In the genomic region with DNA sequence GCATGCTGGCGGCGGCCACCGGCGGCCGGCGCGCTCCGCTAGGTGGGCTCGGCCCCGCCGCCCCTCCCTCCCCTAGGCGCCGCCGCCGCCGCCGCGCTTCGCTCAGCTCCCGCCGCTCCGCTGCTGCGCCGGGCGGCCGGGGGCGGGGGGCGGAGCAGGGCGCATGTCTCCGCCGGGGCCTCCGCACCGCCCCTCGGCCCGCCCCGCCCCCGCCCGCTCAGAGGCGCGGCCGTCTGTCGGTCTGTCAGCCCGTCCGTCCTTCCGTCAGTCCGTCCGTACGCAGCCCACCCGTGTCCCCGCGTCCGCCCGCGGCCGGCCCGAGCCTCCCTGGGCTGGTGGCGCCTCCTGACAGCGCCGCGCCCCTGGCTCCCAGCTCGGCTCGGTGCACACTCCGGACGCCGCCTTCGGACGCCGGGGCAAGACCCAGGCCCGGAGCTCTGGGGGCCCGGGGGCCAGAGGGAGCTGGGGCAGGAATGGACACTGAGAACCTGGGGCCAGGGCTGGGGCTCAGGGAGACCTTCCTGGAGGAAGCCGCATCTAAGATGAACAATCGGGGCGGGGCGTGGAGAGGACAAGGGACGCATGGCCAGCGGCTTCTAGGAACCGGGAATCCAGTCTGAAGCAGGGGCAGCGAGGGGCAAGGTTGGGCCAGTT, we compare ENCODE assay signal across 8 cellular contexts. TPM values are rescaled to one million over a fixed set of nuclear protein-coding genes. Genes with fewer than 3 reads are reported as not detected.
DNase-seq lines count a peak whose midpoint lies in the region; ATAC-seq and TF ChIP-seq lines count a peak whose summit lies in the region.

A gene (minus strand): TSS at position 138 of the 654 bp plus-strand sequence. CDS start 6,193 bp downstream, outside the sequence.

- ATAC-seq in HG02852 (IDR thresholded peaks at IDR 0.05; ENCODE audit: unreplicated experiment) = peak; percentile 56
- peak; percentile 68 for ATAC-seq in left lobe of liver
- no peak for ATAC-seq in HG03025 (IDR thresholded peaks at IDR 0.05; ENCODE audit: low FRiP score, unreplicated experiment)
- no peak for ATAC-seq in HG03175 (IDR thresholded peaks at IDR 0.05; ENCODE audit: unreplicated experiment)

- H3K27ac Mint-ChIP-seq in CD8-positive, alpha-beta memory T cell = no peak within 1 kb of the TSS
- H3K27ac Mint-ChIP-seq in MCF 10A (ENCODE audit: low read depth, unreplicated experiment) = no peak within 1 kb of the TSS

- H3K27ac ChIP-seq in CD8-positive, alpha-beta memory T cell (ENCODE audit: low read depth, low read length) = no peak within 1 kb of the TSS

- peak within 1 kb of the TSS; percentile 19 for H3K4me3 ChIP-seq in CD8-positive, alpha-beta memory T cell (ENCODE audit: low read length)

- H3K36me3 Mint-ChIP-seq in CD8-positive, alpha-beta memory T cell = no peaks in the 10 kb centered on the region
- peaks cover 9% of the 10 kb centered on the region for H3K36me3 Mint-ChIP-seq in MCF 10A (ENCODE audit: insufficient read depth, unreplicated experiment)

- CTCF ChIA-PET in CD8-positive, alpha-beta memory T cell (lab: Charles Lee) = interaction anchor here (0.5 to 1.4 kb wide), 2 partner anchors 14 to 18 kb away, joined by 3 read pairs; no protein-coding TSS in a partner anchor
- CTCF ChIA-PET in MCF 10A (lab: Yijun Ruan, JAX) = no interaction called here

- DNase-seq in CD8-positive, alpha-beta memory T cell = peak in 3 of 5 donors; percentile 24 to 30 (median 29)
- DNase-seq in T-helper 2 cell (peak in 3 of 5 experiments; percentile 19 to 55 (median 25)), MCF 10A (ENCODE audit: unreplicated experiment) (peak; percentile 59), left lobe of liver (ENCODE audit: low spot score) (peak; percentile 71)
- peak; percentile 15 to 62 (median 31) for DNase-seq in stimulated activated CD4-positive, alpha-beta T cell treated with anti-CD3 and anti-CD28 coated beads, TNF-alpha, amount 100 ng/mL, for 24 hours (ENCODE audit: low read depth in 3 of 3)

- POLR2A ChIA-PET in CD8-positive, alpha-beta memory T cell (lab: Charles Lee) = interaction anchor here (0.6 kb wide), 1 partner anchor 524 kb away, joined by 3 read pairs; a partner anchor contains a TSS
- POLR2A ChIA-PET in MCF 10A (lab: Yijun Ruan, JAX) = interaction anchor here (0.5 kb wide), 1 partner anchor 131 kb away, joined by 3 read pairs; no protein-coding TSS in a partner anchor

- intact Hi-C loops in MCF 10A (cut with micrococcal nuclease) = no loop called here

- peaks cover 6% of the 10 kb centered on the region for H3K27me3 ChIP-seq in CD8-positive, alpha-beta memory T cell (ENCODE audit: insufficient read depth, low read length, poor library complexity, severe bottlenecking)

- no peaks in the 10 kb centered on the region for H3K36me3 ChIP-seq in CD8-positive, alpha-beta memory T cell (ENCODE audit: insufficient read depth, low read length)

- peak within 1 kb of the TSS; percentile 64 to 86 (median 74) for H3K4me3 Mint-ChIP-seq in CD8-positive, alpha-beta memory T cell
- peak within 1 kb of the TSS; percentile 63 for H3K4me3 Mint-ChIP-seq in MCF 10A (ENCODE audit: unreplicated experiment)

- no TSS peak for BruUV-seq in MCF 10A (replicated peaks; lab: Mats Ljungman, UMichigan)

- H3K4me1 ChIP-seq in CD8-positive, alpha-beta memory T cell (ENCODE audit: insufficient read depth, low read length) = peaks cover 4% of the 10 kb centered on the region

- H3K9me3 ChIP-seq in CD8-positive, alpha-beta memory T cell (ENCODE audit: low read length) = no peaks in the 10 kb centered on the region

- peaks cover 0 to 6% (median 0%) of the 10 kb centered on the region in 3 donors for H3K4me1 Mint-ChIP-seq in CD8-positive, alpha-beta memory T cell
- H3K4me1 Mint-ChIP-seq in MCF 10A (ENCODE audit: insufficient read depth, unreplicated experiment) = peaks cover 12% of the 10 kb centered on the region

- no peak for TF ChIP-seq CTCF in MCF 10A (IDR thresholded peaks at IDR 0.05; ENCODE audit: unreplicated experiment)

- peaks cover 8 to 13% of the 10 kb centered on the region in 2 donors for H3K27me3 Mint-ChIP-seq in CD8-positive, alpha-beta memory T cell
- H3K27me3 Mint-ChIP-seq in MCF 10A (ENCODE audit: insufficient read depth, unreplicated experiment) = no peaks in the 10 kb centered on the region

- H3K9me3 Mint-ChIP-seq in CD8-positive, alpha-beta memory T cell = no peaks in the 10 kb centered on the region
- no peaks in the 10 kb centered on the region for H3K9me3 Mint-ChIP-seq in MCF 10A (ENCODE audit: unreplicated experiment)

RNA-seq across cellular contexts. Expression of the gene that starts here (rescaled TPM):
- under 1 TPM; 0.50 to 0.66 TPM for total RNA-seq in CD8-positive, alpha-beta memory T cell
- polyA plus RNA-seq in CD8-positive, alpha-beta memory T cell = 0.39 TPM
- total RNA-seq in MCF 10A (2022) (4.6 and 5.0 TPM in 2 replicates), left lobe of liver (40.0 TPM)

Comparison
In these comparisons a context has a peak if more than half of its experiments do, and no peak if none do; other contexts are left out.
1. Peak in DNase-seq and H3K4me3 ChIP-seq in CD8-positive, alpha-beta memory T cell; RNA of the gene not detected or under 1 TPM.
2. ATAC-seq: peak in HG02852 (single experiment) and left lobe of liver (single experiment); none in HG03025 (single experiment) and HG03175 (single experiment).
3. Peak in every context shown above with its lines, with median percentiles within 50 percentile points of each other: DNase-seq.